ENCODE assay signal across 11 cellular contexts in the genomic region with DNA sequence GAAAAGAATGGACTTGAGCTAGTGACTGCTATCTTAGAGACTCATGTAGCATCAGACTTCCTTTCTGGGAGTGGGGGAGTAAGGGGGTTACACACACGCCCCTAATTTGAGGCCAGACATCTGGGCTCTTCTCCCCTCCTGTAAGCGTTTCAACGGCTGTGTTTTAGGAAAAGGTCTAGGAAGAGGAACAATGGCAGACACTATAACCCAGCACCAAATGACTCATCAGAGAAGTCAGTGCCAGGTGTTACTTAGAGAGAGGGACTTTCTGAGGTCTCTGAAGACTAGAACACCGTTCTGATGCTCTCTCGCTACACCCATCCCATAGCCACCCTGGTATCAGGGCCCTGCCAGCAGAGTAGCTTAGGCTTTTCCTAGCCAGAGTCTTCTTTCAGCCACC.
DNase-seq lines count a peak whose midpoint lies in the region; ATAC-seq and TF ChIP-seq lines count a peak whose summit lies in the region.
"Had no signal": no experiment of that assay in that cellular context is flagged by ENCODE, and none has a peak within 500 bp of the region (broad histone marks: within the 10 kb centered on the region; RNA-seq: fewer than 3 reads in every experiment).

No MANE protein-coding gene starts in this region.

- H3K79me1 ChIP-seq in mesenchymal stem cell (replicated peaks; ENCODE audit: low read length, poor library complexity, severe bottlenecking): no peaks in the 10 kb centered on the region

- no peak overlapping the region for H3K27ac ChIP-seq in mesenchymal stem cell (ENCODE audit: low read length, poor library complexity, severe bottlenecking)
- no peak overlapping the region for H3K27ac ChIP-seq in transverse colon
- H3K27ac ChIP-seq: parathyroid adenoma had no signal

- WGBS in mesenchymal stem cell: 92% methylated on average over 3 of the region's 5 CpGs
- WGBS in transverse colon (ENCODE audit: low coverage in 1 of 2), 2 donors: 40 to 52% methylated on average over 1 to 5 of the region's 5 CpGs

- H2AK5ac ChIP-seq in mesenchymal stem cell (ENCODE audit: low read length, severe bottlenecking): peak overlapping the region; percentile 29

- no peak for DNase-seq in mesenchymal stem cell
- no peak for DNase-seq in NCI-H1694 (lab: John Stamatoyannopoulos, UW)
- no peak for DNase-seq in HCEC 1CT
- no peak for DNase-seq in occipital lobe (lab: John Stamatoyannopoulos, UW)
- DNase-seq in transverse colon: no peak
- DNase-seq: amygdala, heart left ventricle had no signal

- in situ Hi-C loops in transverse colon (cut with MboI; ENCODE audit: low pct_ligation_motif_present in 1 of 4, low pct_unique_long_range_greater_than_20kb in 1 of 4, low sequenced_read_pairs in 3 of 4): no loop called here

- no peak overlapping the region for H3K14ac ChIP-seq in mesenchymal stem cell (ENCODE audit: low read length in 2 of 2)

- TF ChIP-seq POLR2A in transverse colon (IDR thresholded peaks at IDR 0.05): no peak

- no peak overlapping the region for H3K23ac ChIP-seq in mesenchymal stem cell (ENCODE audit: low read length in 2 of 2)

- H3K9ac ChIP-seq in mesenchymal stem cell (ENCODE audit: low read length): no peak overlapping the region
- H3K9ac ChIP-seq: parathyroid adenoma had no signal

- H3K4me1 ChIP-seq in mesenchymal stem cell (ENCODE audit: control insufficient read depth, insufficient read depth, low read depth, low read length) (peaks cover 8% of the 10 kb centered on the region), transverse colon (no peaks in the 10 kb centered on the region)
- H3K4me1 ChIP-seq: parathyroid adenoma had no signal

- H3K4me2 ChIP-seq in mesenchymal stem cell (ENCODE audit: low read length, poor library complexity, severe bottlenecking): no peak overlapping the region

- no peak for TF ChIP-seq EP300 in transverse colon (IDR thresholded peaks at IDR 0.05; ENCODE audit: low read depth)

- no peak overlapping the region for H3K18ac ChIP-seq in mesenchymal stem cell (ENCODE audit: low read depth in 1 of 2, low read length in 2 of 2)

- no peak overlapping the region for H3K4ac ChIP-seq in mesenchymal stem cell (ENCODE audit: low read depth in 1 of 2, low read length in 2 of 2)

- no peak overlapping the region for H4K91ac ChIP-seq in mesenchymal stem cell (ENCODE audit: low read length)

- H3K27me3 ChIP-seq in mesenchymal stem cell (ENCODE audit: control insufficient read depth in 1 of 2, insufficient read depth in 1 of 2, low read length in 2 of 2) (no peaks in the 10 kb centered on the region), transverse colon (no peaks in the 10 kb centered on the region)
- H3K27me3 ChIP-seq: heart left ventricle had no signal

- TF ChIP-seq CTCF in transverse colon (IDR thresholded peaks at IDR 0.05): no peak

- H3K4me3 ChIP-seq in mesenchymal stem cell (ENCODE audit: insufficient read depth in 1 of 2, low read depth in 1 of 2, low read length in 2 of 2): no peak overlapping the region
- no peak overlapping the region for H3K4me3 ChIP-seq in transverse colon
- H3K4me3 ChIP-seq: heart left ventricle had no signal

- peak overlapping the region in 1 of 2 experiments; percentile 15 for H2BK12ac ChIP-seq in mesenchymal stem cell (ENCODE audit: low read length in 2 of 2)

- no peak overlapping the region for H2BK120ac ChIP-seq in mesenchymal stem cell (ENCODE audit: low read depth, low read length)

- H3K36me3 ChIP-seq in mesenchymal stem cell (ENCODE audit: control insufficient read depth in 1 of 2, insufficient read depth in 2 of 2, low read depth in 1 of 2, low read length in 2 of 2) (peaks cover 11 to 14% of the 10 kb centered on the region in 2 experiments), transverse colon (no peaks in the 10 kb centered on the region)

- intact Hi-C loops in transverse colon (cut with DNase I; ENCODE audit: low total_unique reads): no loop called here

- no peak overlapping the region for H2AFZ ChIP-seq in mesenchymal stem cell (ENCODE audit: low read depth, low read length)
- H2AFZ ChIP-seq: parathyroid adenoma had no signal

- no peak overlapping the region for H2BK15ac ChIP-seq in mesenchymal stem cell (ENCODE audit: low read depth, poor library complexity, severe bottlenecking)

- ATAC-seq in GM18907 (IDR thresholded peaks at IDR 0.05; ENCODE audit: unreplicated experiment): peak; percentile 100
- ATAC-seq in HG02610 (IDR thresholded peaks at IDR 0.05; ENCODE audit: unreplicated experiment): peak; percentile 96
- ATAC-seq in HG03575 (IDR thresholded peaks at IDR 0.05; ENCODE audit: extremely low read depth, insufficient number of reproducible peaks, low FRiP score, unreplicated experiment): peak; percentile 92

- no peak overlapping the region for H4K8ac ChIP-seq in mesenchymal stem cell (ENCODE audit: low read length)

- no peak overlapping the region for H2BK5ac ChIP-seq in mesenchymal stem cell (ENCODE audit: low read depth, low read length, poor library complexity, severe bottlenecking)

- no peaks in the 10 kb centered on the region for H3K9me3 ChIP-seq in mesenchymal stem cell (ENCODE audit: control insufficient read depth, low read length)
- no peaks in the 10 kb centered on the region for H3K9me3 ChIP-seq in transverse colon
